ENCODE assay signal across 24 cellular contexts in the genomic region with DNA sequence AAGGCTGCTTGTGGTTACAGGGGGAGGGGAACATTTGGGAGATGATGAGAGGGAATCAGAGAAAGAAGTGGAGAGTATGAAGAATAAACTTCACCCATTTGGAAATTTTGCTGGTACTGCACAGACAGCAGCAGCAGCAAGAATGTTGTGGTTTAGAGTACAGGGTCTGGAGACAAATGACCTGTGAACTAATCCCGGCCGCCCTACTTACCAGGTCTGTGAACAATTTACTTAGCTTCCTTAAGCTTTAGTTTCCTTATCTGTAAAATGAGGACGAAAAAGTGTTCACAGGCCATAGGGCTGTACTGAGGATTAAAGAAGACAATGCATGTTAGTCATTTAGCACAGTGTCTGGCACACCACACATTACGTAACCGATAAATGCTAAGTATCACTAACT.
"Had no signal": no experiment of that assay in that cellular context is flagged by ENCODE, and none has a peak within 500 bp of the region (broad histone marks: within the 10 kb centered on the region; RNA-seq: fewer than 3 reads in every experiment).

No MANE protein-coding gene starts in this region.

- H3K36me3 ChIP-seq: gastroesophageal sphincter, pancreas, spleen, transverse colon, uterus had no signal

- H3K27ac ChIP-seq: gastroesophageal sphincter, pancreas, psoas muscle, spleen, testis, transverse colon, uterus had no signal

- ATAC-seq: activated CD4-positive, alpha-beta T cell treated with anti-CD3 and anti-CD28 coated beads for 36 hours; gastroesophageal sphincter; left cardiac atrium; left ventricle myocardium superior; pancreas; psoas muscle; right cardiac atrium; stimulated activated naive CD8-positive, alpha-beta T cell treated with anti-CD3 and anti-CD28 coated beads, Interleukin-15, Interleukin-2, amounts not matched to agents 100 U/mL and 50 U/mL, for 24 hours had no signal

- DNase-seq: activated CD4-positive, alpha-beta T cell treated with anti-CD3 and anti-CD28 coated beads for 36 hours; activated CD4-positive, alpha-beta T cell treated with anti-CD3 and anti-CD28 coated beads, Interleukin-2, amount 50 U/mL, for 4 hours; activated CD4-positive, CD25-positive, alpha-beta regulatory T cell; activated effector memory CD4-positive, alpha-beta T cell treated with Interleukin-2 at 50 U/mL for 16 hours; activated naive CD4-positive, alpha-beta T cell treated with Interleukin-2 at 50 U/mL for 16 hours; activated T-cell treated with anti-CD3 and anti-CD28 coated beads for 4 hours; anterior cingulate cortex; central memory CD4-positive, alpha-beta T cell; head of caudate nucleus; left cardiac atrium; left ventricle myocardium superior; naive B cell; nucleus accumbens; pancreas; psoas muscle; right cardiac atrium; spleen; stimulated activated CD4-positive, alpha-beta T cell treated with anti-CD3 and anti-CD28 coated beads, Interleukin-2, amount 100 ng/mL, for 48 hours; stimulated activated naive CD8-positive, alpha-beta T cell treated with anti-CD3 and anti-CD28 coated beads, Interleukin-15, Interleukin-2, amounts not matched to agents 100 U/mL and 50 U/mL, for 24 hours; T-helper 1 cell; testis; transverse colon; uterus had no signal

- H3K4me1 ChIP-seq: gastroesophageal sphincter, pancreas, psoas muscle, spleen, testis, transverse colon, uterus had no signal

- H3K4me3 ChIP-seq: gastroesophageal sphincter, pancreas, psoas muscle, spleen, testis, transverse colon, uterus had no signal

- H3K9me3 ChIP-seq: gastroesophageal sphincter, pancreas, psoas muscle, testis, transverse colon, uterus had no signal

- H3K27me3 ChIP-seq: gastroesophageal sphincter, pancreas, spleen, testis, transverse colon, uterus had no signal
